In the genomic region with DNA sequence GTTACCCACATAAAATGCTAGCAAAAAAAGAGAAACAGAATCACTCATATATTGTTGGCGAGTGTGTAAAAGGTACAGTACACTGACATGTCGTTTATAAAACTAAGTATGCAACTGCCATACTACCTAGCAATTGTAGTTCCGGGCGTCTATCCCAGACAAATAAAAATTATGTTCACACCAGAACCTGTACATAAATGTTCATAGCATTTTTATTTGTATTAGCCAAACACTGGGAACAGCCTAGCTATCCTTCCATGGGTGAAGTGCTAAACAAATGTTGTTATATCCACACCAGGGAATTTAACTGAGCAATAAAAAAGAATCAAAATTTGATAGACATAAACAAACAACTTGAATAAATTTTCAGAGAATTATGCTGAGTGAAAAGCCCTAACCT, we compare ENCODE assay signal across 21 cellular contexts. TPM values are rescaled to one million over a fixed set of nuclear protein-coding genes. Genes with fewer than 3 reads are reported as not detected.
A peak's percentile ranks its signal among the peaks of the same experiment; 100 is the strongest.
DNase-seq lines count a peak whose midpoint lies in the region; ATAC-seq, FAIRE-seq and TF ChIP-seq lines count a peak whose summit lies in the region.
"Had no signal": no experiment of that assay in that cellular context is flagged by ENCODE, and none has a peak within 500 bp of the region (broad histone marks: within the 10 kb centered on the region; RNA-seq: fewer than 3 reads in every experiment).

No MANE protein-coding gene starts in this region.

- POLR2A ChIA-PET in A673 (lab: Charles Lee; ENCODE audit: low non-redundant PET), result interaction anchor here (0.7 kb wide), 1 partner anchor 240 kb away, joined by 3 read pairs; no protein-coding TSS in a partner anchor

- BruUV-seq in A673 (replicated peaks; lab: Mats Ljungman, UMichigan), result no TSS peak

- no peak overlapping the region for H3K4me3 ChIP-seq in A673 (ENCODE audit: low read depth, low read length, poor library complexity, severe bottlenecking)
- H3K4me3 ChIP-seq: GM23248 had no signal

- no peaks in the 10 kb centered on the region for H3K9me3 ChIP-seq in A673 (ENCODE audit: low read depth, low read length, poor library complexity, severe bottlenecking)

- intact Hi-C loops in A673 (cut with micrococcal nuclease; ENCODE audit: unreplicated experiment), result no loop called here

- no peaks in the 10 kb centered on the region for H3K4me1 ChIP-seq in A673 (ENCODE audit: insufficient read depth, low read length, poor library complexity, severe bottlenecking)

- FAIRE-seq in islet of Langerhans (lab: Jason Lieb, UNC), result peak; percentile 94
- FAIRE-seq: RCC 7860 had no signal

- no peak overlapping the region for H3K27ac ChIP-seq in A673 (ENCODE audit: low read depth, low read length, poor library complexity, severe bottlenecking)
- H3K27ac ChIP-seq: GM23248 had no signal

- ATAC-seq in HG03520 (IDR thresholded peaks at IDR 0.05; ENCODE audit: unreplicated experiment), result no peak

- TF ChIP-seq CTCF in A673 (conservative IDR thresholded peaks at IDR 0.05; ENCODE audit: low read depth, low read length), result no peak

- DNase-seq in DMS53 treated with DMSO at 0.1 percent for 48 hours (lab: John Stamatoyannopoulos, UW; ENCODE audit: unreplicated experiment) (peak; percentile 23), NCI-H1930 (lab: John Stamatoyannopoulos, UW) (peak; percentile 79 to 95), NCI-H748 treated with DMSO at 0.1 percent for 48 hours (lab: John Stamatoyannopoulos, UW) (peak; percentile 76), RKO (ENCODE audit: low spot score) (no peak), A673 (ENCODE audit: low spot score) (no peak)
- DNase-seq: ACHN; C1 segment of cervical spinal cord; CD8-positive, alpha-beta memory T cell; GDM1; GM23248; HCEC 1CT; Kasumi-1; NCI-H187; NCI-H524; NK-92 treated with Interleukin-12 subunit alpha and Interleukin-12 subunit beta, amount 100 ng/mL, for 24 hours; Right ventricle myocardium superior; SW 1271; T-helper 2 cell had no signal

- no peaks in the 10 kb centered on the region for H3K36me3 ChIP-seq in A673 (ENCODE audit: insufficient read depth, low read length, poor library complexity, severe bottlenecking)

- CTCF ChIA-PET in A673 (lab: Charles Lee), result no interaction called here

- H3K27me3 ChIP-seq in A673 (replicated peaks; ENCODE audit: insufficient read depth, low read depth, low read length, poor library complexity), result no peaks in the 10 kb centered on the region

RNA-seq across cellular contexts. Expression of gene POSTN, which starts 28.9 kb away (rescaled TPM):
- 1.8 and 3.2 TPM in 2 replicates for total RNA-seq in A673 (2021)
- total RNA-seq: CD8-positive, alpha-beta memory T cell had no signal

Comparison
In these comparisons a context has a peak if more than half of its experiments do, and no peak if none do; other contexts are left out.
1. DNase-seq: peak in DMS53 treated with DMSO at 0.1 percent for 48 hours (single experiment), NCI-H1930 (2 of 2) and NCI-H748 treated with DMSO at 0.1 percent for 48 hours (single experiment); none in RKO (single experiment) and A673 (single experiment).